Comparison of ENCODE assay signal across 8 cellular contexts in genomic region chr10:89207801-89208551, GRCh38. TPM values are rescaled to one million over a fixed set of nuclear protein-coding genes. Genes with fewer than 3 reads are reported as not detected.
DNase-seq lines count a peak whose midpoint lies in the region; ATAC-seq and TF ChIP-seq lines count a peak whose summit lies in the region.

No MANE protein-coding gene starts in this region.

- H3K27ac Mint-ChIP-seq in activated CD8-positive, alpha-beta memory T cell treated with anti-CD3 and anti-CD28 coated beads, Interleukin-2, amount 10 ng/mL, durations not matched to agents 7 days and 5 days = no peak overlapping the region
- H3K27ac Mint-ChIP-seq in naive thymus-derived CD4-positive, alpha-beta T cell = peak overlapping the region in 1 of 9 donors; percentile 27

- H3K4me3 ChIP-seq in AG04450 (ENCODE audit: low read depth, low read length) (peak overlapping the region; percentile 61), GM23248 (peak overlapping the region; percentile 75), fibroblast of villous mesenchyme (ENCODE audit: low read depth, low read length) (peak overlapping the region; percentile 52), vagina (peak overlapping the region; percentile 62 to 64)
- peak overlapping the region; percentile 61 for H3K4me3 ChIP-seq in naive thymus-derived CD4-positive, alpha-beta T cell (ENCODE audit: low read length)

- no peaks in the 10 kb centered on the region for H3K9me2 ChIP-seq in GM23248 (ENCODE audit: insufficient read depth)

- no peaks in the 10 kb centered on the region for H3K9me3 Mint-ChIP-seq in activated CD8-positive, alpha-beta memory T cell treated with anti-CD3 and anti-CD28 coated beads, Interleukin-2, amount 10 ng/mL, durations not matched to agents 7 days and 5 days (ENCODE audit: low read depth)
- H3K9me3 Mint-ChIP-seq in naive thymus-derived CD4-positive, alpha-beta T cell = no peaks in the 10 kb centered on the region

- DNase-seq in AG04450 (ENCODE audit: low read depth, low spot score) (no peak), GM23248 (peak; percentile 62), fibroblast of villous mesenchyme (ENCODE audit: low read depth) (peak; percentile 33), vagina (ENCODE audit: extremely low spot score in 2 of 2) (no peak), T1000 (lab: John Stamatoyannopoulos, UW) (no peak), 8988T (no peak)
- peak; percentile 51 for DNase-seq in activated CD8-positive, alpha-beta memory T cell treated with anti-CD3 and anti-CD28 coated beads, Interleukin-2, amount 10 ng/mL, durations not matched to agents 7 days and 5 days
- DNase-seq in naive thymus-derived CD4-positive, alpha-beta T cell = peak in 4 of 9 donors; percentile 15 to 37 (median 26)

- H3K4me3 Mint-ChIP-seq in activated CD8-positive, alpha-beta memory T cell treated with anti-CD3 and anti-CD28 coated beads, Interleukin-2, amount 10 ng/mL, durations not matched to agents 7 days and 5 days = peak overlapping the region; percentile 73
- peak overlapping the region; percentile 82 to 92 (median 89) for H3K4me3 Mint-ChIP-seq in naive thymus-derived CD4-positive, alpha-beta T cell

- H3K27ac ChIP-seq in AG04450 (ENCODE audit: low read depth, low read length) (peak overlapping the region; percentile 34), GM23248 (peak overlapping the region; percentile 62), vagina (peak overlapping the region; percentile 85)
- no peak overlapping the region for H3K27ac ChIP-seq in naive thymus-derived CD4-positive, alpha-beta T cell (ENCODE audit: low read depth, low read length)

- 14 to 15% methylated on average over 56 to 59 of the region's 60 CpGs for WGBS in GM23248 (ENCODE audit: low coverage in 1 of 2, low lambda C conversion rate in 2 of 2, missing lambda C conversion rate in 2 of 2), 2 experiments

- H3F3A ChIP-seq in GM23248 (ENCODE audit: insufficient read depth) = peaks cover 45% of the 10 kb centered on the region

- H3K4me1 ChIP-seq in GM23248 (ENCODE audit: insufficient read depth) (peaks cover 40% of the 10 kb centered on the region), vagina (peaks cover 19% of the 10 kb centered on the region)
- peaks cover 0 to 6% of the 10 kb centered on the region in 2 donors for H3K4me1 ChIP-seq in naive thymus-derived CD4-positive, alpha-beta T cell (ENCODE audit: control insufficient read depth in 2 of 2, insufficient read depth in 2 of 2, low read length in 2 of 2)

- H3K36me3 Mint-ChIP-seq in activated CD8-positive, alpha-beta memory T cell treated with anti-CD3 and anti-CD28 coated beads, Interleukin-2, amount 10 ng/mL, durations not matched to agents 7 days and 5 days = no peaks in the 10 kb centered on the region
- no peaks in the 10 kb centered on the region for H3K36me3 Mint-ChIP-seq in naive thymus-derived CD4-positive, alpha-beta T cell

- no peaks in the 10 kb centered on the region for H4K20me1 ChIP-seq in GM23248 (ENCODE audit: insufficient read depth)

- intact Hi-C loops in naive thymus-derived CD4-positive, alpha-beta T cell (cut with micrococcal nuclease) = loop anchor here in 1 of 2 donors (2.0 to 5.0 kb wide), 2 partner anchors 43 to 126 kb away; no protein-coding TSS in a partner anchor
- intact Hi-C loops in vagina (cut with DNase I) = loop anchor here (2.0 to 5.0 kb wide), 2 partner anchors 177 to 276 kb away; no protein-coding TSS in a partner anchor

- no peak for TF ChIP-seq CTCF in AG04450 (IDR thresholded peaks at IDR 0.05; ENCODE audit: low read depth, low read length)
- no peak for TF ChIP-seq CTCF in fibroblast of villous mesenchyme (IDR thresholded peaks at IDR 0.05; ENCODE audit: insufficient read depth, low read depth, low read length)
- TF ChIP-seq CTCF in vagina (IDR thresholded peaks at IDR 0.05) = peak in 1 of 3 experiments; percentile 24

- no peak for TF ChIP-seq POLR2A in vagina (IDR thresholded peaks at IDR 0.05)

- no peaks in the 10 kb centered on the region for H3K9me3 ChIP-seq in AG04450 (ENCODE audit: control insufficient read depth, insufficient read depth, low read length)
- H3K9me3 ChIP-seq in GM23248 (ENCODE audit: low read depth) = no peaks in the 10 kb centered on the region
- no peaks in the 10 kb centered on the region for H3K9me3 ChIP-seq in naive thymus-derived CD4-positive, alpha-beta T cell (ENCODE audit: control insufficient read depth in 2 of 3, low read length in 3 of 3)
- H3K9me3 ChIP-seq in vagina = no peaks in the 10 kb centered on the region

- no peaks in the 10 kb centered on the region for H3K79me2 ChIP-seq in GM23248 (ENCODE audit: insufficient read depth)

- H3K27me3 ChIP-seq in AG04450 (ENCODE audit: control insufficient read depth, insufficient read depth, low read length) (no peaks in the 10 kb centered on the region), GM23248 (replicated peaks; ENCODE audit: insufficient read depth) (no peaks in the 10 kb centered on the region), vagina (no peaks in the 10 kb centered on the region)
- peaks cover 0 to 5% of the 10 kb centered on the region in 2 donors for H3K27me3 ChIP-seq in naive thymus-derived CD4-positive, alpha-beta T cell (ENCODE audit: control insufficient read depth in 2 of 2, insufficient read depth in 2 of 2, low read length in 2 of 2)

- peak overlapping the region; percentile 86 for H3K4me2 ChIP-seq in GM23248 (ENCODE audit: unreplicated experiment)

- CTCF ChIA-PET in AG04450 (lab: Charles Lee) = interaction anchor here (1.1 to 9.2 kb wide), 7 partner anchors 8 to 275 kb away, joined by 3 to 109 read pairs (median 6); no protein-coding TSS in a partner anchor
- CTCF ChIA-PET in activated CD8-positive, alpha-beta memory T cell treated with anti-CD3 and anti-CD28 coated beads, Interleukin-2, amount 10 ng/mL, durations not matched to agents 7 days and 5 days (lab: Charles Lee) = interaction anchor here (0.9 to 4.4 kb wide), 19 partner anchors 8 to 643 kb away, joined by 3 to 42 read pairs (median 4); partner anchors contain the start of gene FAS
- CTCF ChIA-PET in naive thymus-derived CD4-positive, alpha-beta T cell (lab: Charles Lee) = interaction anchor here (0.6 to 2.3 kb wide), 7 partner anchors 10 to 437 kb away, joined by 3 to 11 read pairs (median 3); no protein-coding TSS in a partner anchor

- H3K27me3 Mint-ChIP-seq in activated CD8-positive, alpha-beta memory T cell treated with anti-CD3 and anti-CD28 coated beads, Interleukin-2, amount 10 ng/mL, durations not matched to agents 7 days and 5 days = peaks cover 30% of the 10 kb centered on the region
- peaks cover 30 to 51% (median 41%) of the 10 kb centered on the region in 5 donors for H3K27me3 Mint-ChIP-seq in naive thymus-derived CD4-positive, alpha-beta T cell

- peak overlapping the region; percentile 83 for H2AFZ ChIP-seq in GM23248

- peaks cover 23% of the 10 kb centered on the region for H3K4me1 Mint-ChIP-seq in activated CD8-positive, alpha-beta memory T cell treated with anti-CD3 and anti-CD28 coated beads, Interleukin-2, amount 10 ng/mL, durations not matched to agents 7 days and 5 days
- H3K4me1 Mint-ChIP-seq in naive thymus-derived CD4-positive, alpha-beta T cell = peaks cover 7 to 22% (median 12%) of the 10 kb centered on the region in 7 donors

- POLR2A ChIA-PET in AG04450 (lab: Yijun Ruan, JAX) = interaction anchor here (1.4 to 1.8 kb wide), 3 partner anchors 175 to 255 kb away, joined by 3 to 4 read pairs (median 4); no protein-coding TSS in a partner anchor
- POLR2A ChIA-PET in naive thymus-derived CD4-positive, alpha-beta T cell (lab: Charles Lee) = interaction anchor here (0.7 to 0.9 kb wide), 3 partner anchors 23 to 218 kb away, joined by 3 read pairs; partner anchors contain the start of gene IFIT5

- peak; percentile 37 for ATAC-seq in activated CD8-positive, alpha-beta memory T cell treated with anti-CD3 and anti-CD28 coated beads, Interleukin-2, amount 10 ng/mL, durations not matched to agents 7 days and 5 days
- peak; percentile 27 for ATAC-seq in naive thymus-derived CD4-positive, alpha-beta T cell

- in situ Hi-C loops in GM23248 (cut with MboI) = no loop called here

- peak overlapping the region; percentile 67 for H3K9ac ChIP-seq in GM23248

- no peaks in the 10 kb centered on the region for H3K36me3 ChIP-seq in GM23248 (ENCODE audit: low read depth)
- H3K36me3 ChIP-seq in naive thymus-derived CD4-positive, alpha-beta T cell (ENCODE audit: control insufficient read depth in 2 of 3, insufficient read depth in 3 of 3, low read length in 3 of 3) = no peaks in the 10 kb centered on the region
- H3K36me3 ChIP-seq in vagina = no peaks in the 10 kb centered on the region

RNA-seq across cellular contexts. Expression of gene CH25H, which starts 0.9 kb away (rescaled TPM):
- 0.71 and 1.1 TPM in 2 replicates for polyA plus RNA-seq in AG04450 (2011; rRNA removed)
- 1.2 and 2.9 TPM in 2 replicates for polyA minus RNA-seq in AG04450 (2011; rRNA and poly(A)+ RNA removed)
- total RNA-seq in GM23248 (2014; rRNA removed; shearing (Covaris generic)) = 25.2 and 34.9 TPM in 2 replicates
- 16.1 and 18.0 TPM in 2 replicates for polyA plus RNA-seq in GM23248 (2016; fragmentation: Nextera tagmentation; extraction: Ambion mirVana)
- not detected for total RNA-seq in activated CD8-positive, alpha-beta memory T cell treated with anti-CD3 and anti-CD28 coated beads, Interleukin-2, amount 10 ng/mL, durations not matched to agents 7 days and 5 days
- total RNA-seq in fibroblast of villous mesenchyme = under 0.01 and 0.64 TPM in 2 replicates
- total RNA-seq in naive thymus-derived CD4-positive, alpha-beta T cell = under 1 TPM in 1 of 5 experiments, not detected in 4; 0.34 TPM
- under 1 TPM in 1 of 2 donors, not detected in 1; 0.11 TPM for polyA plus RNA-seq in naive thymus-derived CD4-positive, alpha-beta T cell
- 0.74 TPM for total RNA-seq in vagina

RNA-seq across cellular contexts. Expression of gene LIPA, which starts 43.6 kb away (rescaled TPM):
- polyA plus RNA-seq in AG04450 (2011; rRNA removed) = 48.8 and 51.6 TPM in 2 replicates
- 17.6 and 26.0 TPM in 2 replicates for polyA minus RNA-seq in AG04450 (2011; rRNA and poly(A)+ RNA removed)
- total RNA-seq in GM23248 (2014; rRNA removed; shearing (Covaris generic)) = 109 and 113 TPM in 2 replicates
- 134 and 137 TPM in 2 replicates for polyA plus RNA-seq in GM23248 (2016; fragmentation: Nextera tagmentation; extraction: Ambion mirVana)
- 10 to 100 TPM; 24.0 to 28.5 TPM for total RNA-seq in activated CD8-positive, alpha-beta memory T cell treated with anti-CD3 and anti-CD28 coated beads, Interleukin-2, amount 10 ng/mL, durations not matched to agents 7 days and 5 days
- total RNA-seq in fibroblast of villous mesenchyme = 105 and 232 TPM in 2 replicates
- total RNA-seq in naive thymus-derived CD4-positive, alpha-beta T cell = 10 to 100 TPM; 19.9 to 49.9 (median 48.3) TPM
- polyA plus RNA-seq in naive thymus-derived CD4-positive, alpha-beta T cell = 10 to 100 TPM; 95.8 to 97.8 TPM
- 27.7 TPM for total RNA-seq in vagina

Comparison
In these comparisons a context has a peak if more than half of its experiments do, and no peak if none do; other contexts are left out.
1. DNase-seq: peak in GM23248 (single experiment), activated CD8-positive, alpha-beta memory T cell treated with anti-CD3 and anti-CD28 coated beads, Interleukin-2, amount 10 ng/mL, durations not matched to agents 7 days and 5 days (single experiment) and fibroblast of villous mesenchyme (single experiment); none in AG04450 (single experiment), vagina (0 of 2), T1000 (single experiment) and 8988T (single experiment).
2. RNA of gene CH25H, which starts 0.9 kb away (total RNA-seq): 25.2 to 34.9 TPM in GM23248; 0.74 TPM in vagina (single experiment), not detected in activated CD8-positive, alpha-beta memory T cell treated with anti-CD3 and anti-CD28 coated beads, Interleukin-2, amount 10 ng/mL, durations not matched to agents 7 days and 5 days, under 0.01 to 0.64 TPM in fibroblast of villous mesenchyme and 0.34 TPM in naive thymus-derived CD4-positive, alpha-beta T cell; every median in the first group is over 10 times any median in the second.
3. Peak in every context shown above with its lines, with median percentiles within 50 percentile points of each other: H3K4me3 ChIP-seq.